Comparison of ENCODE assay signal across 1 cellular context in genomic region chr5:76667495-76667894, GRCh38.
TF ChIP-seq lines count a peak whose summit lies in the region.

No MANE protein-coding gene starts in this region.

TF ChIP-seq in HepG2, 621 proteins besides CTCF, POLR2A, EP300 and RAD21 (continued from another document):
- TF ChIP-seq CHCHD3 (CRISPR knock-in tag; IDR thresholded peaks at IDR 0.05) (no peak), NCOA1 (CRISPR knock-in tag; IDR thresholded peaks at IDR 0.05) (no peak), TAF15 (IDR thresholded peaks at IDR 0.05; ENCODE audit: low read depth, low read length, poor library complexity, severe bottlenecking) (no peak), SOX13 (IDR thresholded peaks at IDR 0.05) (no peak), SOX13 (CRISPR knock-in tag; conservative IDR thresholded peaks at IDR 0.05 in 1 of 2, IDR thresholded peaks at IDR 0.05 in 1 of 2) (0 out of 4 replicates have a peak, but pooled peaks of 1 of the 2 experiments have one; percentile 11), ZBED4 (CRISPR knock-in tag; IDR thresholded peaks at IDR 0.05; ENCODE audit: borderline replicate concordance) (no peak), PLSCR1 (CRISPR knock-in tag; IDR thresholded peaks at IDR 0.05; ENCODE audit: borderline replicate concordance) (no peak), IRX3 (CRISPR knock-in tag; IDR thresholded peaks at IDR 0.05; ENCODE audit: borderline replicate concordance, low read depth) (no peak)
